1 cellular context compared by ENCODE assay signal in genomic region chr2:33728106-33728505, GRCh38.
TF ChIP-seq lines count a peak whose summit lies in the region.

No MANE protein-coding gene starts in this region.

TF ChIP-seq in HepG2, 621 proteins besides CTCF, POLR2A, EP300 and RAD21:
- no peak for TF ChIP-seq PRDM15 (CRISPR knock-in tag; IDR thresholded peaks at IDR 0.05)
- TF ChIP-seq ZNF543 (CRISPR knock-in tag; IDR thresholded peaks at IDR 0.05): no peak
- no peak for TF ChIP-seq IRX3 (CRISPR knock-in tag; IDR thresholded peaks at IDR 0.05; ENCODE audit: borderline replicate concordance, low read depth)
- no peak for TF ChIP-seq MAFG (CRISPR knock-in tag; IDR thresholded peaks at IDR 0.05)
- TF ChIP-seq BRCA1 (CRISPR knock-in tag; IDR thresholded peaks at IDR 0.05): no peak
- TF ChIP-seq STAT5B (CRISPR knock-in tag; IDR thresholded peaks at IDR 0.05): no peak
- no peak for TF ChIP-seq MXI1 (IDR thresholded peaks at IDR 0.05; ENCODE audit: borderline replicate concordance, low read depth, low read length)
- TF ChIP-seq MTF2 (CRISPR knock-in tag; IDR thresholded peaks at IDR 0.05; ENCODE audit: borderline replicate concordance): no peak
- no peak for TF ChIP-seq ZMAT3 (CRISPR knock-in tag; conservative IDR thresholded peaks at IDR 0.05)
- no peak for TF ChIP-seq MAZ (IDR thresholded peaks at IDR 0.05; ENCODE audit: borderline replicate concordance, low read depth, low read length)
- TF ChIP-seq MAZ (CRISPR knock-in tag; IDR thresholded peaks at IDR 0.05; ENCODE audit: low read depth): no peak
- no peak for TF ChIP-seq SALL1 (CRISPR knock-in tag; IDR thresholded peaks at IDR 0.05)
- TF ChIP-seq ZNF136 (CRISPR knock-in tag; IDR thresholded peaks at IDR 0.05; ENCODE audit: low read depth): no peak
- no peak for TF ChIP-seq REL (CRISPR knock-in tag; conservative IDR thresholded peaks at IDR 0.05)
- TF ChIP-seq NR2F1 (CRISPR knock-in tag; IDR thresholded peaks at IDR 0.05): no peak
